Comparison of ENCODE assay signal across 6 cellular contexts in genomic region chr16:7437843-7438242, GRCh38.
"Had no signal": no experiment of that assay in that cellular context is flagged by ENCODE, and none has a peak within 500 bp of the region (broad histone marks: within the 10 kb centered on the region; RNA-seq: fewer than 3 reads in every experiment).

No MANE protein-coding gene starts in this region.

- H3K36me3 ChIP-seq: HAP-1 had no signal

- DNase-seq: GM23248, GOT3, H7, IMR-90 had no signal

- H2AFZ ChIP-seq: GM23248 had no signal

- H3K4me3 ChIP-seq: GM23248, HAP-1, K562 had no signal

- H3K27ac ChIP-seq: GM23248 had no signal

- H3K9me3 ChIP-seq: HAP-1 had no signal

- H3K9ac ChIP-seq: GM23248 had no signal

- H3K4me1 ChIP-seq: HAP-1 had no signal
